8 cellular contexts compared by ENCODE assay signal in the genomic region with DNA sequence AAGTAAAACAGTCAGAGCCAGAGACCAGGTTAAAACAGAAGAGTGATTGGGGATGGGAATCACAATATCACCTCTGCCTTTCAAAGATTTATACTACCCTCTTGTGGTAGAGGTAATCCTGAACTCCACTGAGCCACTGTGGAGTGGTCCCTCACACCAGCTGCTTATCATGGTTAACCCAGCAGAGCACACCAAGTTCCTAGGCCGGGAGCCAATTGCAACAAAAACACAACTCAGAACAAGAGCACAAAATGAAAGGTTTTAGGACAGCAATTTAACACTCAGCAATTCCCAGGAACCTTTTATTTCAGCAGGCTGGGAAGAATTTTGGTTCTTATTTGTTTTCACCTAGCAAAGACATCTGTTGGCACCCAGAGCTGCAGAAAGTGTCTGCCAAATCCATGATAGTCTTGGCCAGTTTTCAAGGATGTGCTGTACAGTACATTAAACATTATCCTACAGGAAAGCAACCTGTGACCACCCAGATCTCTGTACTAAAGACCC.
DNase-seq lines count a peak whose midpoint lies in the region; ATAC-seq, FAIRE-seq and TF ChIP-seq lines count a peak whose summit lies in the region.

No MANE protein-coding gene starts in this region.

- no peak for FAIRE-seq in pancreas (lab: Jason Lieb, UNC)

- no peaks in the 10 kb centered on the region for H3K9me2 ChIP-seq in GM23338 (ENCODE audit: insufficient read depth)

- no peak overlapping the region for H3K4me3 ChIP-seq in GM23338
- no peak overlapping the region for H3K4me3 ChIP-seq in pancreas
- no peak overlapping the region for H3K4me3 ChIP-seq in BE2C (ENCODE audit: low read depth, low read length)

- no peak overlapping the region for H3K27ac ChIP-seq in GM23338 (ENCODE audit: low read depth)
- H3K27ac ChIP-seq in pancreas, result no peak overlapping the region

- peaks cover 3% of the 10 kb centered on the region for H3K27me3 Mint-ChIP-seq in GM23338 (ENCODE audit: insufficient read depth, low read depth, poor library complexity)
- no peaks in the 10 kb centered on the region for H3K27me3 Mint-ChIP-seq in T-cell

- WGBS in pancreas, 2 donors, result 0 to 3% methylated on average over 1 of the region's 1 CpG

- H3K4me1 ChIP-seq in GM23338 (ENCODE audit: insufficient read depth) (no peaks in the 10 kb centered on the region), pancreas (peaks cover 0 to 6% (median 0%) of the 10 kb centered on the region in 3 donors), BE2C (no peaks in the 10 kb centered on the region)

- DNase-seq in GM23338 (ENCODE audit: low spot score) (peak; percentile 74), NCI-H524 treated with DMSO at 0.1 percent for 48 hours (lab: John Stamatoyannopoulos, UW) (peak; percentile 8), ecto neural progenitor cell (ENCODE audit: low spot score) (peak; percentile 55), pancreas (peak in 2 of 6 donors; percentile 19 to 23), T-cell (no peak), HCEC 1CT (no peak), BE2C (no peak), GM20000 (ENCODE audit: low spot score) (no peak)

- POLR2A ChIA-PET in T-cell (lab: Charles Lee), result no interaction called here

- no peaks in the 10 kb centered on the region for H3F3A ChIP-seq in GM23338 (replicated peaks; ENCODE audit: low read depth)

- H3K27ac Mint-ChIP-seq in GM23338 (no peak overlapping the region; the same call in 1 of the 2 replicates), T-cell (no peak overlapping the region)

- TF ChIP-seq CTCF in GM23338 (conservative IDR thresholded peaks at IDR 0.05; ENCODE audit: low read depth in 2 of 2) (peak; percentile 70 to 81), pancreas (IDR thresholded peaks at IDR 0.05) (peak in 1 of 4 donors; percentile 29), BE2C (IDR thresholded peaks at IDR 0.05; ENCODE audit: low read depth, low read length) (no peak), GM20000 (IDR thresholded peaks at IDR 0.05; ENCODE audit: extremely low read depth, missing control alignments) (no peak)

- no peaks in the 10 kb centered on the region for H3K9me3 Mint-ChIP-seq in GM23338
- peaks cover 0 to 9% (median 0%) of the 10 kb centered on the region in 3 donors for H3K9me3 Mint-ChIP-seq in T-cell

- H3K4me3 Mint-ChIP-seq in GM23338 (no peak overlapping the region), T-cell (no peak overlapping the region)

- no peaks in the 10 kb centered on the region for H3K79me2 ChIP-seq in GM23338 (replicated peaks; ENCODE audit: insufficient read depth)

- H4K20me1 ChIP-seq in GM23338 (replicated peaks; ENCODE audit: insufficient read depth), result no peaks in the 10 kb centered on the region

- H3K4me1 Mint-ChIP-seq in GM23338 (no peaks in the 10 kb centered on the region), T-cell (no peaks in the 10 kb centered on the region)

- no peak overlapping the region for H2AFZ ChIP-seq in GM23338

- CTCF ChIA-PET in T-cell (lab: Charles Lee), result no interaction called here

- H3K36me3 ChIP-seq in GM23338 (ENCODE audit: insufficient read depth), result no peaks in the 10 kb centered on the region
- H3K36me3 ChIP-seq in pancreas, result no peaks in the 10 kb centered on the region
- H3K36me3 ChIP-seq in BE2C, result no peaks in the 10 kb centered on the region

- no peak overlapping the region for H3K4me2 ChIP-seq in GM23338

- peak; percentile 100 for ATAC-seq in GM23338
- ATAC-seq in pancreas, result peak; percentile 71 to 96 (median 80)
- no peak for ATAC-seq in T-cell (replicated peaks in 1 of 4)

- intact Hi-C loops in pancreas (cut with DNase I), result no loop called here

- no peaks in the 10 kb centered on the region for H3K27me3 ChIP-seq in GM23338 (ENCODE audit: insufficient read depth)
- no peaks in the 10 kb centered on the region for H3K27me3 ChIP-seq in pancreas
- no peaks in the 10 kb centered on the region for H3K27me3 ChIP-seq in BE2C

- no peaks in the 10 kb centered on the region for H3K36me3 Mint-ChIP-seq in GM23338 (ENCODE audit: low read depth)
- H3K36me3 Mint-ChIP-seq in T-cell, result no peaks in the 10 kb centered on the region

- H3K9me3 ChIP-seq in pancreas (no peaks in the 10 kb centered on the region), BE2C (no peaks in the 10 kb centered on the region)

TF ChIP-seq in GM23338, 12 proteins besides CTCF, POLR2A, EP300 and RAD21 (continues in another document):
- TF ChIP-seq POLR2AphosphoS5 (IDR thresholded peaks at IDR 0.05; ENCODE audit: low read depth) (no peak), CREB1 (CRISPR knock-in tag; IDR thresholded peaks at IDR 0.05; ENCODE audit: low read depth) (no peak), EZH2phosphoT487 (IDR thresholded peaks at IDR 0.05; ENCODE audit: unreplicated experiment) (no peak), ETS1 (IDR thresholded peaks at IDR 0.05) (no peak), EZH2 (IDR thresholded peaks at IDR 0.05; ENCODE audit: low read depth, unreplicated experiment) (no peak), NANOG (IDR thresholded peaks at IDR 0.05; ENCODE audit: borderline replicate concordance) (no peak), STAT1 (IDR thresholded peaks at IDR 0.05; ENCODE audit: unreplicated experiment) (no peak), REST (IDR thresholded peaks at IDR 0.05; ENCODE audit: unreplicated experiment) (no peak), ZNF114 (CRISPR knock-in tag; IDR thresholded peaks at IDR 0.05) (no peak)

Comparison
In these comparisons a context has a peak if more than half of its experiments do, and no peak if none do; other contexts are left out.
1. ATAC-seq: peak in GM23338 (single experiment) and pancreas (4 of 4); none in T-cell (0 of 4).
2. DNase-seq: peak in GM23338 (single experiment), NCI-H524 treated with DMSO at 0.1 percent for 48 hours (single experiment) and ecto neural progenitor cell (single experiment); none in T-cell (0 of 34), HCEC 1CT (single experiment), BE2C (single experiment) and GM20000 (single experiment).
3. CTCF ChIP-seq: peak in GM23338 (2 of 2); none in BE2C (single experiment) and GM20000 (single experiment).